9 cellular contexts compared by ENCODE assay signal in genomic region chr19:16628984-16629691, GRCh38. TPM values are rescaled to one million over a fixed set of nuclear protein-coding genes. Genes with fewer than 3 reads are reported as not detected.
A peak's percentile ranks its signal among the peaks of the same experiment; 100 is the strongest.
DNase-seq lines count a peak whose midpoint lies in the region; ATAC-seq, FAIRE-seq and TF ChIP-seq lines count a peak whose summit lies in the region.
"Had no signal": no experiment of that assay in that cellular context is flagged by ENCODE, and none has a peak within 500 bp of the region (broad histone marks: within the 10 kb centered on the region; RNA-seq: fewer than 3 reads in every experiment).

No MANE protein-coding gene starts in this region.

- DNase-seq in NCI-H1417 (lab: John Stamatoyannopoulos, UW), result peak in 2 of 3 experiments; percentile 73 to 74
- DNase-seq in NCI-H1417 treated with DMSO at 0.1 percent for 48 hours (lab: John Stamatoyannopoulos, UW), result no peak
- DNase-seq in Karpas-422, result peak; percentile 71
- peak; percentile 8 to 15 for DNase-seq in activated CD4-positive, alpha-beta T cell treated with anti-CD3 and anti-CD28 coated beads, Interleukin-2, amount 50 U/mL, for 4 hours
- peak; percentile 69 to 87 for DNase-seq in foreskin fibroblast
- DNase-seq in pancreas, result peak in 4 of 6 donors; percentile 43 to 51 (median 46)
- no peak for DNase-seq in activated gamma-delta T cell treated with Interleukin-2 at 50 U/mL for 16 hours
- no peak for DNase-seq in ureter (ENCODE audit: low spot score)

- H3K9me3 ChIP-seq in Karpas-422 (ENCODE audit: low read length), result no peaks in the 10 kb centered on the region
- H3K9me3 ChIP-seq in pancreas, result no peaks in the 10 kb centered on the region

- H4K20me1 ChIP-seq in Karpas-422 (ENCODE audit: insufficient read depth, low read depth, low read length), result peaks cover 34% of the 10 kb centered on the region

- FAIRE-seq in pancreas (lab: Jason Lieb, UNC), result no peak
- FAIRE-seq: A204.1 had no signal

- H3K9ac ChIP-seq in Karpas-422 (ENCODE audit: low read length), result peak overlapping the region; percentile 99

- TF ChIP-seq CTCF in foreskin fibroblast (IDR thresholded peaks at IDR 0.05; ENCODE audit: low read depth, low read length), result no peak
- TF ChIP-seq CTCF in pancreas (IDR thresholded peaks at IDR 0.05), result no peak

- ATAC-seq in pancreas, result peak; percentile 2 to 6 (median 4)

- no peak overlapping the region for H2AFZ ChIP-seq in Karpas-422 (ENCODE audit: low read length)

- 1% methylated on average over 21 to 23 of the region's 23 CpGs for WGBS in pancreas, 2 donors

- H3K4me3 ChIP-seq in Karpas-422 (ENCODE audit: low read length) (peak overlapping the region; percentile 93), foreskin fibroblast (ENCODE audit: low read depth in 1 of 2, low read length in 2 of 2) (peak overlapping the region; percentile 72 to 78), pancreas (peak overlapping the region; percentile 43 to 98 (median 92))

- H3K4me2 ChIP-seq in Karpas-422 (ENCODE audit: low read depth, low read length, poor library complexity, severe bottlenecking), result peak overlapping the region; percentile 96

- H3K36me3 ChIP-seq in Karpas-422 (ENCODE audit: insufficient read depth, low read length) (peaks cover 23% of the 10 kb centered on the region), pancreas (peaks cover 0 to 5% (median 0%) of the 10 kb centered on the region in 3 donors)

- H3K27me3 ChIP-seq in Karpas-422 (ENCODE audit: low read length) (no peaks in the 10 kb centered on the region), pancreas (no peaks in the 10 kb centered on the region)

- peaks cover 45% of the 10 kb centered on the region for H3K79me2 ChIP-seq in Karpas-422 (ENCODE audit: low read length)

- no peaks in the 10 kb centered on the region for H3K9me2 ChIP-seq in Karpas-422 (replicated peaks; ENCODE audit: insufficient read depth, low read length)

- intact Hi-C loops in pancreas (cut with DNase I), result loop anchor here in 2 of 3 donors (10.0 kb wide), 1 partner anchor 54 kb away; the partner anchor contains the start of gene SLC35E1 (in 2 of the 2)

- peaks cover 46% of the 10 kb centered on the region for H3K4me1 ChIP-seq in Karpas-422 (ENCODE audit: low read length)
- H3K4me1 ChIP-seq in pancreas, result peaks cover 16 to 34% (median 31%) of the 10 kb centered on the region in 3 donors

- peak overlapping the region; percentile 88 for H3K27ac ChIP-seq in Karpas-422 (ENCODE audit: low read length)
- H3K27ac ChIP-seq in pancreas, result peak overlapping the region; percentile 81 to 95 (median 92)

RNA-seq across cellular contexts. Expression of gene MED26, which starts 1.1 kb away (rescaled TPM):
- total RNA-seq in Karpas-422 (2014; rRNA removed; shearing (Covaris generic); ENCODE audit: low replicate concordance), result 15.0 and 23.7 TPM in 2 replicates
- 1 to 10 TPM; 3.9 to 7.1 (median 4.4) TPM for total RNA-seq in pancreas
- polyA plus RNA-seq in pancreas, result 1 to 10 TPM; 3.7 to 3.8 TPM
- 14.1 TPM for total RNA-seq in ureter

RNA-seq across cellular contexts. Expression of gene SMIM7, which starts 30.8 kb away (rescaled TPM):
- total RNA-seq in Karpas-422 (2014; rRNA removed; shearing (Covaris generic); ENCODE audit: low replicate concordance), result 59.8 and 62.0 TPM in 2 replicates
- 10 to 100 TPM; 34.1 to 56.1 (median 43.7) TPM for total RNA-seq in pancreas
- 10 to 100 TPM; 49.3 to 77.8 TPM for polyA plus RNA-seq in pancreas
- 117 TPM for total RNA-seq in ureter

RNA-seq across cellular contexts. Expression of gene TMEM38A, which starts 31.8 kb away (rescaled TPM):
- total RNA-seq in Karpas-422 (2014; rRNA removed; shearing (Covaris generic); ENCODE audit: low replicate concordance), result 12.9 and 21.2 TPM in 2 replicates
- 1 to 10 TPM; 1.2 to 3.5 (median 2.0) TPM for total RNA-seq in pancreas
- 1 to 10 TPM; 1.4 to 4.0 TPM for polyA plus RNA-seq in pancreas
- total RNA-seq in ureter, result 3.2 TPM

RNA-seq across cellular contexts. Expression of gene SLC35E1, which starts 56.9 kb away (rescaled TPM):
- total RNA-seq in Karpas-422 (2014; rRNA removed; shearing (Covaris generic); ENCODE audit: low replicate concordance), result 33.5 and 39.4 TPM in 2 replicates
- total RNA-seq in pancreas (10 to 100 TPM; 32.1 to 42.1 (median 35.5) TPM), ureter (62.3 TPM)
- 10 to 100 TPM; 22.9 to 28.2 TPM for polyA plus RNA-seq in pancreas

Comparison
In these comparisons a context has a peak if more than half of its experiments do, and no peak if none do; other contexts are left out.
1. DNase-seq: peak in NCI-H1417 (2 of 3), Karpas-422 (single experiment), activated CD4-positive, alpha-beta T cell treated with anti-CD3 and anti-CD28 coated beads, Interleukin-2, amount 50 U/mL, for 4 hours (2 of 2), foreskin fibroblast (2 of 2) and pancreas (4 of 6); none in NCI-H1417 treated with DMSO at 0.1 percent for 48 hours (single experiment), activated gamma-delta T cell treated with Interleukin-2 at 50 U/mL for 16 hours (single experiment) and ureter (single experiment).
2. Peak in every context shown above with its lines, with median percentiles within 50 percentile points of each other: H3K4me3 ChIP-seq.